ENCODE assay signal across 1 cellular context in the genomic region with DNA sequence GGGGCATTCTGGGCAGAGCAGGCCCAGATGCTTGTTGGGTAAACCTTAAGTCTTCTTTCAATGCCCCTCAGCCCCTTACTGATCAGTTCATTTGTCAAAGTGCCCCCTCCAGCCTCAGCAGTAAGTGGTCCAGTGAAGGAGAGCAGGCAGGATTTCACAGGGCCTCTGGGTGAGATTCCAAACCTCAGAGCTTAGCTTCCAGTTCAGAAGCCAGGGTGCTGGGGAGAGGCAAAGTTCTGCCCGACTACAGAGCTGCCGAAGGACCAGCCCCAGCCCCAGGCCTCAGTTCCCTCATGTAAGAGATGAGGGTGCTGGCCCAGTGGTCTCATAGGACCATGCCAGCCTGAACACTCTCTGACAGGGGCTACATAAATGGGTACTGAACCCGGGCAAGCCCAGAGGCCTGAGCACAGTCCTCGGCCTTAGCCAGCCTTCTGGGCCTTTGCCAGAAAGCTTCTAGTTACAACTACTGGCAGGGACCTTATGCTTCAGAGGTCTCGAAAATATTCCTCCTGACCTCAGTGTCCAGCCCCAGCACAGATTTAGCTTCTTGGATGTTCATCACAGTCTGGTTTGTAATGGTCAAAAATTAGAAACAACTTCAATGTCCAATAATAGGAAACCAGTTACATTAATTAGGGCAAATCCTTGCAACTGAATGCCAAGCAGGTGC.
TF ChIP-seq lines count a peak whose summit lies in the region.

No MANE protein-coding gene starts in this region.

TF ChIP-seq in A549, 52 proteins besides CTCF, POLR2A, EP300 and RAD21 (continued from another document):
- TF ChIP-seq, protein P1, sequence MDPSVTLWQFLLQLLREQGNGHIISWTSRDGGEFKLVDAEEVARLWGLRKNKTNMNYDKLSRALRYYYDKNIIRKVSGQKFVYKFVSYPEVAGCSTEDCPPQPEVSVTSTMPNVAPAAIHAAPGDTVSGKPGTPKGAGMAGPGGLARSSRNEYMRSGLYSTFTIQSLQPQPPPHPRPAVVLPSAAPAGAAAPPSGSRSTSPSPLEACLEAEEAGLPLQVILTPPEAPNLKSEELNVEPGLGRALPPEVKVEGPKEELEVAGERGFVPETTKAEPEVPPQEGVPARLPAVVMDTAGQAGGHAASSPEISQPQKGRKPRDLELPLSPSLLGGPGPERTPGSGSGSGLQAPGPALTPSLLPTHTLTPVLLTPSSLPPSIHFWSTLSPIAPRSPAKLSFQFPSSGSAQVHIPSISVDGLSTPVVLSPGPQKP (IDR thresholded peaks at IDR 0.05; ENCODE audit: low read depth, low read length), result no peak
- no peak for TF ChIP-seq ZSCAN20 (CRISPR knock-in tag; IDR thresholded peaks at IDR 0.05)
- no peak for TF ChIP-seq ESRRA (IDR thresholded peaks at IDR 0.05; ENCODE audit: borderline replicate concordance, low read length)
- TF ChIP-seq, protein P2, sequence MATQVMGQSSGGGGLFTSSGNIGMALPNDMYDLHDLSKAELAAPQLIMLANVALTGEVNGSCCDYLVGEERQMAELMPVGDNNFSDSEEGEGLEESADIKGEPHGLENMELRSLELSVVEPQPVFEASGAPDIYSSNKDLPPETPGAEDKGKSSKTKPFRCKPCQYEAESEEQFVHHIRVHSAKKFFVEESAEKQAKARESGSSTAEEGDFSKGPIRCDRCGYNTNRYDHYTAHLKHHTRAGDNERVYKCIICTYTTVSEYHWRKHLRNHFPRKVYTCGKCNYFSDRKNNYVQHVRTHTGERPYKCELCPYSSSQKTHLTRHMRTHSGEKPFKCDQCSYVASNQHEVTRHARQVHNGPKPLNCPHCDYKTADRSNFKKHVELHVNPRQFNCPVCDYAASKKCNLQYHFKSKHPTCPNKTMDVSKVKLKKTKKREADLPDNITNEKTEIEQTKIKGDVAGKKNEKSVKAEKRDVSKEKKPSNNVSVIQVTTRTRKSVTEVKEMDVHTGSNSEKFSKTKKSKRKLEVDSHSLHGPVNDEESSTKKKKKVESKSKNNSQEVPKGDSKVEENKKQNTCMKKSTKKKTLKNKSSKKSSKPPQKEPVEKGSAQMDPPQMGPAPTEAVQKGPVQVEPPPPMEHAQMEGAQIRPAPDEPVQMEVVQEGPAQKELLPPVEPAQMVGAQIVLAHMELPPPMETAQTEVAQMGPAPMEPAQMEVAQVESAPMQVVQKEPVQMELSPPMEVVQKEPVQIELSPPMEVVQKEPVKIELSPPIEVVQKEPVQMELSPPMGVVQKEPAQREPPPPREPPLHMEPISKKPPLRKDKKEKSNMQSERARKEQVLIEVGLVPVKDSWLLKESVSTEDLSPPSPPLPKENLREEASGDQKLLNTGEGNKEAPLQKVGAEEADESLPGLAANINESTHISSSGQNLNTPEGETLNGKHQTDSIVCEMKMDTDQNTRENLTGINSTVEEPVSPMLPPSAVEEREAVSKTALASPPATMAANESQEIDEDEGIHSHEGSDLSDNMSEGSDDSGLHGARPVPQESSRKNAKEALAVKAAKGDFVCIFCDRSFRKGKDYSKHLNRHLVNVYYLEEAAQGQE (IDR thresholded peaks at IDR 0.05), result no peak
- TF ChIP-seq RCOR1 (IDR thresholded peaks at IDR 0.05; ENCODE audit: low read depth, low read length), result no peak
- no peak for TF ChIP-seq MYC (IDR thresholded peaks at IDR 0.05; ENCODE audit: borderline replicate concordance, low read length)
TF ChIP-seq in A549: peak in this region for 0.
